Comparison of ENCODE assay signal across 1 cellular context in genomic region chr15:74716647-74717046, GRCh38.
TF ChIP-seq lines count a peak whose summit lies in the region.

No MANE protein-coding gene starts in this region.

TF ChIP-seq in HCT116, 20 proteins besides CTCF, POLR2A, EP300 and RAD21 (continued from another document):
- no peak for TF ChIP-seq ZBTB33 (IDR thresholded peaks at IDR 0.05; ENCODE audit: extremely low read depth, insufficient replicate concordance, low read length)
- TF ChIP-seq SIN3A (IDR thresholded peaks at IDR 0.05; ENCODE audit: low read depth) = no peak
- TF ChIP-seq SRF (IDR thresholded peaks at IDR 0.05; ENCODE audit: low read depth) = no peak
- TF ChIP-seq EZH2 (IDR thresholded peaks at IDR 0.05) = no peak
- no peak for TF ChIP-seq MAX (IDR thresholded peaks at IDR 0.05)
- no peak for TF ChIP-seq POLR2AphosphoS5 (IDR thresholded peaks at IDR 0.05; ENCODE audit: low read depth, low read length)
- TF ChIP-seq JUND (IDR thresholded peaks at IDR 0.05) = no peak
- no peak for TF ChIP-seq CEBPB (IDR thresholded peaks at IDR 0.05; ENCODE audit: low read depth)
- no peak for TF ChIP-seq ELF1 (IDR thresholded peaks at IDR 0.05; ENCODE audit: borderline replicate concordance, low read depth)
